ENCODE assay signal across 1 cellular context in genomic region chr3:128353991-128354687, GRCh38.
TF ChIP-seq lines count a peak whose summit lies in the region.

No MANE protein-coding gene starts in this region.

TF ChIP-seq in HepG2, 621 proteins besides CTCF, POLR2A, EP300 and RAD21 (continued from another document and continues in another):
- TF ChIP-seq ZBTB38 (CRISPR knock-in tag; IDR thresholded peaks at IDR 0.05): peak; percentile 41; the same call in 1 of the 2 replicates
- TF ChIP-seq ZNF614 (CRISPR knock-in tag; IDR thresholded peaks at IDR 0.05; ENCODE audit: borderline replicate concordance): 0 out of 2 replicates have a peak, but pooled peaks have one; percentile 20
- TF ChIP-seq ZNF574 (CRISPR knock-in tag; IDR thresholded peaks at IDR 0.05): no peak
- no peak for TF ChIP-seq E2F1 (CRISPR knock-in tag; IDR thresholded peaks at IDR 0.05)
- TF ChIP-seq HNF1A (IDR thresholded peaks at IDR 0.05; ENCODE audit: low read depth): peak; percentile 41; the same call in 1 of the 2 replicates
- peak; percentile 46; the same call in 1 of the 2 replicates for TF ChIP-seq HNF1A (CRISPR knock-in tag; IDR thresholded peaks at IDR 0.05; ENCODE audit: borderline replicate concordance)
- TF ChIP-seq AHDC1 (CRISPR knock-in tag; IDR thresholded peaks at IDR 0.05; ENCODE audit: borderline replicate concordance): peak; percentile 53; the same call in 1 of the 2 replicates
- TF ChIP-seq ZNF776 (CRISPR knock-in tag; IDR thresholded peaks at IDR 0.05): no peak
- peak; percentile 80 for TF ChIP-seq FOXP4 (CRISPR knock-in tag; IDR thresholded peaks at IDR 0.05)
- peak; percentile 37; the same call in 1 of the 2 replicates for TF ChIP-seq ZNF580 (CRISPR knock-in tag; IDR thresholded peaks at IDR 0.05; ENCODE audit: borderline replicate concordance, low read depth)
- TF ChIP-seq CREM (IDR thresholded peaks at IDR 0.05): peak; percentile 66
- TF ChIP-seq CREM (CRISPR knock-in tag; IDR thresholded peaks at IDR 0.05): no peak
- 0 out of 2 replicates have a peak, but pooled peaks have one; percentile 19 for TF ChIP-seq PITX1 (CRISPR knock-in tag; IDR thresholded peaks at IDR 0.05)
- peak; percentile 80; the same call in 1 of the 2 replicates for TF ChIP-seq RXRA (CRISPR knock-in tag; IDR thresholded peaks at IDR 0.05)
- TF ChIP-seq ZBTB37 (CRISPR knock-in tag; IDR thresholded peaks at IDR 0.05): no peak
- TF ChIP-seq ELF3 (CRISPR knock-in tag; IDR thresholded peaks at IDR 0.05): peak; percentile 49
- TF ChIP-seq FOXK2 (IDR thresholded peaks at IDR 0.05): peak; percentile 66; the same call in 1 of the 2 replicates
- TF ChIP-seq ATF7 (IDR thresholded peaks at IDR 0.05): no peak
- no peak for TF ChIP-seq ATF7 (CRISPR knock-in tag; IDR thresholded peaks at IDR 0.05)
- TF ChIP-seq DZIP1 (CRISPR knock-in tag; IDR thresholded peaks at IDR 0.05): no peak
- no peak for TF ChIP-seq ZNF484 (CRISPR knock-in tag; IDR thresholded peaks at IDR 0.05; ENCODE audit: borderline replicate concordance, low read depth)
- no peak for TF ChIP-seq ZNF790 (CRISPR knock-in tag; IDR thresholded peaks at IDR 0.05; ENCODE audit: borderline replicate concordance)
- TF ChIP-seq YY1 (IDR thresholded peaks at IDR 0.05; ENCODE audit: insufficient read depth, insufficient replicate concordance, low read depth, low read length): no peak
- TF ChIP-seq BCL6 (CRISPR knock-in tag; IDR thresholded peaks at IDR 0.05): peak; percentile 82
- no peak for TF ChIP-seq ZNF564 (CRISPR knock-in tag; IDR thresholded peaks at IDR 0.05)
- peak; percentile 55; the same call in 1 of the 2 replicates for TF ChIP-seq GATAD2A (CRISPR knock-in tag; IDR thresholded peaks at IDR 0.05)
- peak; percentile 56 for TF ChIP-seq ZNF747 (CRISPR knock-in tag; IDR thresholded peaks at IDR 0.05; ENCODE audit: borderline replicate concordance)
- TF ChIP-seq SALL1 (CRISPR knock-in tag; IDR thresholded peaks at IDR 0.05): peak; percentile 85
- TF ChIP-seq ETV5 (CRISPR knock-in tag; IDR thresholded peaks at IDR 0.05; ENCODE audit: borderline replicate concordance): peak; percentile 56; the same call in 1 of the 2 replicates
- TF ChIP-seq FOXA3 (CRISPR knock-in tag; IDR thresholded peaks at IDR 0.05): peak; percentile 58; the same call in 1 of the 2 replicates
- no peak for TF ChIP-seq BATF2 (CRISPR knock-in tag; IDR thresholded peaks at IDR 0.05)
- 0 out of 2 replicates have a peak, but pooled peaks have one; percentile 17 for TF ChIP-seq THAP11 (CRISPR knock-in tag; IDR thresholded peaks at IDR 0.05)
- no peak for TF ChIP-seq SCMH1 (CRISPR knock-in tag; IDR thresholded peaks at IDR 0.05; ENCODE audit: borderline replicate concordance)
- TF ChIP-seq PHF8 (CRISPR knock-in tag; IDR thresholded peaks at IDR 0.05): peak; percentile 22; the same call in 1 of the 2 replicates
- no peak for TF ChIP-seq SIN3B (IDR thresholded peaks at IDR 0.05; ENCODE audit: low read length)
